1 cellular context compared by ENCODE assay signal in genomic region chr20:38757145-38757800, GRCh38.
A peak's percentile ranks its signal among the peaks of the same experiment; 100 is the strongest.
TF ChIP-seq lines count a peak whose summit lies in the region.

No MANE protein-coding gene starts in this region.

TF ChIP-seq in K562, 482 proteins besides CTCF, POLR2A, EP300 and RAD21 (continued from another document and continues in another):
- TF ChIP-seq ZNF324 (CRISPR knock-in tag; IDR thresholded peaks at IDR 0.05) = no peak
- peak; percentile 42; the same call in 1 of the 2 replicates for TF ChIP-seq ATF3 (IDR thresholded peaks at IDR 0.05)
- no peak for TF ChIP-seq ATF3 (CRISPR knock-in tag; conservative IDR thresholded peaks at IDR 0.05)
- TF ChIP-seq MCM3 (IDR thresholded peaks at IDR 0.05) = no peak
- no peak for TF ChIP-seq NONO (IDR thresholded peaks at IDR 0.05; ENCODE audit: low read depth in 2 of 2, low read length in 1 of 2)
- TF ChIP-seq MAFG (tag; conservative IDR thresholded peaks at IDR 0.05) = peak; percentile 75
- no peak for TF ChIP-seq KDM5B (IDR thresholded peaks at IDR 0.05; ENCODE audit: insufficient replicate concordance, low read depth, low read length)
- TF ChIP-seq PHB2 (IDR thresholded peaks at IDR 0.05; ENCODE audit: low read depth) = no peak
- no peak for TF ChIP-seq ADNP (tag; IDR thresholded peaks at IDR 0.05)
- TF ChIP-seq JUND (IDR thresholded peaks at IDR 0.05; ENCODE audit: borderline replicate concordance, low read depth, low read length) = peak; percentile 58; the same call in 1 of the 2 replicates
- peak; percentile 49; the same call in 1 of the 3 replicates for TF ChIP-seq JUND (tag; IDR thresholded peaks at IDR 0.05; ENCODE audit: borderline replicate concordance, low read depth, low read length)
- TF ChIP-seq HDAC1 (IDR thresholded peaks at IDR 0.05) = no peak
- TF ChIP-seq HEY1 (CRISPR knock-in tag; IDR thresholded peaks at IDR 0.05; ENCODE audit: borderline replicate concordance) = no peak
- TF ChIP-seq SETDB1 (IDR thresholded peaks at IDR 0.05; ENCODE audit: low read length) = no peak
- TF ChIP-seq XRCC5 (IDR thresholded peaks at IDR 0.05; ENCODE audit: low read depth, low read length) = no peak
- TF ChIP-seq ZNF239 (CRISPR knock-in tag; IDR thresholded peaks at IDR 0.05) = no peak
- TF ChIP-seq NFXL1 (CRISPR knock-in tag; IDR thresholded peaks at IDR 0.05) = no peak
- TF ChIP-seq NFRKB (IDR thresholded peaks at IDR 0.05; ENCODE audit: low read depth) = no peak
- no peak for TF ChIP-seq SRSF3 (IDR thresholded peaks at IDR 0.05; ENCODE audit: insufficient read depth, low read length)
- no peak for TF ChIP-seq ELF2 (CRISPR knock-in tag; IDR thresholded peaks at IDR 0.05)
- no peak for TF ChIP-seq PHF21A (IDR thresholded peaks at IDR 0.05; ENCODE audit: borderline replicate concordance, low read depth)
- TF ChIP-seq ZKSCAN1 (IDR thresholded peaks at IDR 0.05; ENCODE audit: low read depth, low read length) = no peak
- TF ChIP-seq ILK (tag; IDR thresholded peaks at IDR 0.05; ENCODE audit: borderline replicate concordance, low read depth) = no peak
- TF ChIP-seq NRF1 (conservative IDR thresholded peaks at IDR 0.05 in 1 of 2, IDR thresholded peaks at IDR 0.05 in 1 of 2) = no peak
- no peak for TF ChIP-seq SMARCB1 (IDR thresholded peaks at IDR 0.05; ENCODE audit: insufficient read length, low read depth)
- no peak for TF ChIP-seq ZBTB12 (CRISPR knock-in tag; IDR thresholded peaks at IDR 0.05)
- no peak for TF ChIP-seq ZNF436 (CRISPR knock-in tag; IDR thresholded peaks at IDR 0.05)
- TF ChIP-seq ELK3 (CRISPR knock-in tag; IDR thresholded peaks at IDR 0.05) = no peak
- no peak for TF ChIP-seq AFF4 (CRISPR knock-in tag; IDR thresholded peaks at IDR 0.05)
- TF ChIP-seq ZBTB1 (CRISPR knock-in tag; IDR thresholded peaks at IDR 0.05; ENCODE audit: borderline replicate concordance, low read depth) = no peak
- 0 out of 2 replicates have a peak, but pooled peaks have one; percentile 37 for TF ChIP-seq SMARCA4 (IDR thresholded peaks at IDR 0.05)
- TF ChIP-seq DPF2 (IDR thresholded peaks at IDR 0.05) = peak; percentile 45; the same call in 1 of the 2 replicates
- no peak for TF ChIP-seq ZNF224 (CRISPR knock-in tag; IDR thresholded peaks at IDR 0.05)
- no peak for TF ChIP-seq ZSCAN29 (IDR thresholded peaks at IDR 0.05)
- TF ChIP-seq ZNF143 (CRISPR knock-in tag; IDR thresholded peaks at IDR 0.05) = no peak
- TF ChIP-seq FOSL1 (tag; conservative IDR thresholded peaks at IDR 0.05) = no peak
- TF ChIP-seq DDX20 (tag; IDR thresholded peaks at IDR 0.05; ENCODE audit: low read depth) = no peak
- TF ChIP-seq ZBTB43 (CRISPR knock-in tag; IDR thresholded peaks at IDR 0.05) = no peak
- TF ChIP-seq ZNF398 (CRISPR knock-in tag; IDR thresholded peaks at IDR 0.05) = no peak
- peak; percentile 51 for TF ChIP-seq GABPA (tag; conservative IDR thresholded peaks at IDR 0.05; ENCODE audit: low read depth)
- TF ChIP-seq CREM (IDR thresholded peaks at IDR 0.05; ENCODE audit: low read depth) = peak; percentile 72
- no peak for TF ChIP-seq ATF6 (CRISPR knock-in tag; IDR thresholded peaks at IDR 0.05)
- TF ChIP-seq ZNF232 (CRISPR knock-in tag; IDR thresholded peaks at IDR 0.05) = no peak
- no peak for TF ChIP-seq SIN3A (IDR thresholded peaks at IDR 0.05; ENCODE audit: borderline replicate concordance in 2 of 2, control insufficient read depth in 1 of 2, low read depth in 2 of 2, low read length in 2 of 2)
- peak; percentile 62; the same call in 1 of the 2 replicates for TF ChIP-seq NFE2 (IDR thresholded peaks at IDR 0.05; ENCODE audit: low read depth)
- TF ChIP-seq ZNF592 (IDR thresholded peaks at IDR 0.05) = peak; percentile 60
- no peak for TF ChIP-seq XRCC4 (IDR thresholded peaks at IDR 0.05; ENCODE audit: extremely low read depth, insufficient read depth, insufficient read length)
- TF ChIP-seq ATF7 (IDR thresholded peaks at IDR 0.05) = peak; percentile 62; the same call in 1 of the 2 replicates
- no peak for TF ChIP-seq HMG20B (CRISPR knock-in tag; IDR thresholded peaks at IDR 0.05)
- TF ChIP-seq FIP1L1 (IDR thresholded peaks at IDR 0.05; ENCODE audit: low read depth, low read length, poor library complexity, severe bottlenecking) = no peak
- no peak for TF ChIP-seq CBX1 (IDR thresholded peaks at IDR 0.05; ENCODE audit: low read depth)
- TF ChIP-seq C11orf30 (IDR thresholded peaks at IDR 0.05; ENCODE audit: low read depth) = peak; percentile 79
- no peak for TF ChIP-seq FOS (IDR thresholded peaks at IDR 0.05; ENCODE audit: extremely low read depth, insufficient read length)
- no peak for TF ChIP-seq GTF2E2 (tag; IDR thresholded peaks at IDR 0.05)
- TF ChIP-seq RCOR1 (IDR thresholded peaks at IDR 0.05; ENCODE audit: borderline replicate concordance in 1 of 2, low read depth in 2 of 2, low read length in 2 of 2) = peak in 1 of 2 experiments; percentile 49; a peak in 1 of 4 replicates
- no peak for TF ChIP-seq RNF2 (IDR thresholded peaks at IDR 0.05)
- TF ChIP-seq ATF1 (CRISPR knock-in tag; IDR thresholded peaks at IDR 0.05) = no peak
- TF ChIP-seq ATF1 (tag; IDR thresholded peaks at IDR 0.05) = peak; percentile 84
- TF ChIP-seq NR2C2 (CRISPR knock-in tag; IDR thresholded peaks at IDR 0.05) = no peak
- no peak for TF ChIP-seq NR2C2 (tag; IDR thresholded peaks at IDR 0.05)
- no peak for TF ChIP-seq PRPF4 (IDR thresholded peaks at IDR 0.05; ENCODE audit: insufficient read depth, low read depth, low read length, poor library complexity, severe bottlenecking)
- no peak for TF ChIP-seq PRMT5 (CRISPR knock-in tag; IDR thresholded peaks at IDR 0.05)
- TF ChIP-seq ZNF507 (tag; conservative IDR thresholded peaks at IDR 0.05) = no peak
- TF ChIP-seq ARID1B (IDR thresholded peaks at IDR 0.05) = peak; percentile 53; the same call in 1 of the 2 replicates
